Comparison of ENCODE assay signal across 14 cellular contexts in the genomic region with DNA sequence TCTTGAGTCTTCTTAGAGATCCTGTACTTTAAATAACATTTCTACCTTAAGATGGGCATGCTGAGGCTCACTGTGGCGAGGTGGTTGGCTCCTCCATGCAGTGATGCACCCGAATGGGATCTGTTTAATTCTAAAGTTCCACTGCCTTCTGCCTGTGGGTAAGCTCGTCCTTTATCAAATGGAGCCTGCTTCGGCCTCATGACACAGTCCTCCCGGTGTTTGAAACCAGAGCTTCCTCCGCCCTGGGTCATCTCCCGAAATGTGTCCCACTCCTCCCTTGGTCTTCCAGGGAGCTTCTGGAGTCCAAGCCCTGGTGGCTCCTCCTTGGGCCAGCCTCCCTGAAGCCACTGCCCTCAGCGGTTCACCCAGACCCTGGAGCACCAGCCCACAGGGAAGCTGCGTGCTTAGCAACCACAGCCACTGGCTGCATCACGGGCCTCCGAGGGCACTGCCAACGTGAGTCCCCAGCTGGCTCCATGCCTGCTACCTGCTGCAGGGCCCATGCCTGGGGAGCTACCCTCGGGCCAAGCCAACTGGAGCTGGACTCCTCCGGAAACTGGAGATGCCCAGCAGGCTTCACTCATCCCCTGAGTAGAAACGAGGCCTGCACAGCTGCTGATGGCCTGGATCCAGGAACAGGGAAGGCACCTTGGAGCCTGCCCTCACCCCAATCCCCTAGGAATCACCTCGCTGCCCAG. TPM values are rescaled to one million over a fixed set of nuclear protein-coding genes. Genes with fewer than 3 reads are reported as not detected.
A peak's percentile ranks its signal among the peaks of the same experiment; 100 is the strongest.
DNase-seq lines count a peak whose midpoint lies in the region; ATAC-seq and TF ChIP-seq lines count a peak whose summit lies in the region.
"Had no signal": no experiment of that assay in that cellular context is flagged by ENCODE, and none has a peak within 500 bp of the region (broad histone marks: within the 10 kb centered on the region; RNA-seq: fewer than 3 reads in every experiment).

No MANE protein-coding gene starts in this region.

- H4K20me1 ChIP-seq in PC-3 (ENCODE audit: low read length): no peaks in the 10 kb centered on the region

- TF ChIP-seq POLR2A in sigmoid colon (IDR thresholded peaks at IDR 0.05): no peak

- no peak for TF ChIP-seq CTCF in glutamatergic neuron (IDR thresholded peaks at IDR 0.05; ENCODE audit: partially characterized antibody, unreplicated experiment)
- no peak for TF ChIP-seq CTCF in sigmoid colon (IDR thresholded peaks at IDR 0.05)
- no peak for TF ChIP-seq CTCF in PC-3 (conservative IDR thresholded peaks at IDR 0.05; ENCODE audit: low read depth, low read length)

- CTCF ChIA-PET in PC-3 (lab: Charles Lee): no interaction called here

- H3K27ac ChIP-seq in angular gyrus (ENCODE audit: low read depth, low read length): peak overlapping the region; percentile 26
- no peak overlapping the region for H3K27ac ChIP-seq in sigmoid colon
- H3K27ac ChIP-seq in PC-3 (ENCODE audit: low read length): no peak overlapping the region

- H3K27me3 ChIP-seq in sigmoid colon: peaks cover 7 to 56% (median 14%) of the 10 kb centered on the region in 3 donors
- H3K27me3 ChIP-seq in PC-3 (ENCODE audit: low read length): no peaks in the 10 kb centered on the region

- no peaks in the 10 kb centered on the region for H3F3A ChIP-seq in PC-3 (ENCODE audit: low read length, unreplicated experiment)

- BruUV-seq in PC-3 (replicated peaks; lab: Mats Ljungman, UMichigan): no TSS peak

- H3K4me1 Mint-ChIP-seq in activated naive CD8-positive, alpha-beta T cell treated with anti-CD3 and anti-CD28 coated beads, Interleukin-2, amount 10 ng/mL, durations not matched to agents 7 days and 5 days: peaks cover 5% of the 10 kb centered on the region
- peaks cover 2% of the 10 kb centered on the region for H3K4me1 Mint-ChIP-seq in activated naive CD8-positive, alpha-beta T cell treated with anti-CD3 and anti-CD28 coated beads for 36 hours
- peaks cover 4% of the 10 kb centered on the region for H3K4me1 Mint-ChIP-seq in glutamatergic neuron (ENCODE audit: low read depth, unreplicated experiment)

- H3K4me3 Mint-ChIP-seq in activated naive CD8-positive, alpha-beta T cell treated with anti-CD3 and anti-CD28 coated beads, Interleukin-2, amount 10 ng/mL, durations not matched to agents 7 days and 5 days: no peak overlapping the region
- H3K4me3 Mint-ChIP-seq in activated naive CD8-positive, alpha-beta T cell treated with anti-CD3 and anti-CD28 coated beads for 36 hours: no peak overlapping the region
- no peak overlapping the region for H3K4me3 Mint-ChIP-seq in glutamatergic neuron (ENCODE audit: unreplicated experiment)

- H3K79me2 ChIP-seq in PC-3 (ENCODE audit: low read length): no peaks in the 10 kb centered on the region

- H3K9ac ChIP-seq in PC-3 (ENCODE audit: low read length): no peak overlapping the region

- peak; percentile 10 for DNase-seq in activated naive CD8-positive, alpha-beta T cell treated with anti-CD3 and anti-CD28 coated beads, Interleukin-2, amount 10 ng/mL, durations not matched to agents 7 days and 5 days
- no peak for DNase-seq in activated naive CD8-positive, alpha-beta T cell treated with anti-CD3 and anti-CD28 coated beads for 36 hours
- DNase-seq in glutamatergic neuron (peak; percentile 1), sigmoid colon (peak; percentile 50), MV-4-11 (lab: John Stamatoyannopoulos, UW) (no peak), PC-3 (no peak)
- DNase-seq in NK-92 treated with Interleukin-12 subunit alpha and Interleukin-12 subunit beta, amount 100 ng/mL, for 24 hours (lab: John Stamatoyannopoulos, UW): no peak
- DNase-seq: COR-L47, H7, MM.1S, NCI-H1105 treated with DMSO at 0.1 percent for 48 hours, NCI-H187 had no signal

- no peak overlapping the region for H2AFZ ChIP-seq in PC-3 (ENCODE audit: low read length)

- no peak overlapping the region for H3K4me2 ChIP-seq in PC-3 (ENCODE audit: low read length)

- no peak overlapping the region for H3K4me3 ChIP-seq in sigmoid colon
- H3K4me3 ChIP-seq in PC-3 (ENCODE audit: low read length): no peak overlapping the region

- TF ChIP-seq EP300 in sigmoid colon (IDR thresholded peaks at IDR 0.05): no peak

- intact Hi-C loops in sigmoid colon (cut with DNase I): no loop called here
- intact Hi-C loops in PC-3 (cut with micrococcal nuclease): loop anchor here (1.0 kb wide), 1 partner anchor 63 kb away; no protein-coding TSS in a partner anchor

- peaks cover 49% of the 10 kb centered on the region for H3K27me3 Mint-ChIP-seq in activated naive CD8-positive, alpha-beta T cell treated with anti-CD3 and anti-CD28 coated beads, Interleukin-2, amount 10 ng/mL, durations not matched to agents 7 days and 5 days
- peaks cover 64% of the 10 kb centered on the region for H3K27me3 Mint-ChIP-seq in activated naive CD8-positive, alpha-beta T cell treated with anti-CD3 and anti-CD28 coated beads for 36 hours
- H3K27me3 Mint-ChIP-seq in glutamatergic neuron (ENCODE audit: unreplicated experiment): peaks cover 5% of the 10 kb centered on the region

- POLR2A ChIA-PET in activated naive CD8-positive, alpha-beta T cell treated with anti-CD3 and anti-CD28 coated beads, Interleukin-2, amount 10 ng/mL, durations not matched to agents 7 days and 5 days (lab: Charles Lee): no interaction called here
- POLR2A ChIA-PET in PC-3 (lab: Charles Lee; ENCODE audit: unreplicated experiment): no interaction called here

- H3K36me3 ChIP-seq in sigmoid colon (no peaks in the 10 kb centered on the region), PC-3 (ENCODE audit: low read depth, low read length) (no peaks in the 10 kb centered on the region)

- H3K4me1 ChIP-seq in sigmoid colon (peaks cover 0 to 9% (median 8%) of the 10 kb centered on the region in 4 donors), PC-3 (ENCODE audit: insufficient read depth, low read length) (peaks cover 2% of the 10 kb centered on the region; the same call in 1 of the 2 replicates)

- no peaks in the 10 kb centered on the region for H3K9me3 Mint-ChIP-seq in activated naive CD8-positive, alpha-beta T cell treated with anti-CD3 and anti-CD28 coated beads, Interleukin-2, amount 10 ng/mL, durations not matched to agents 7 days and 5 days
- H3K9me3 Mint-ChIP-seq in activated naive CD8-positive, alpha-beta T cell treated with anti-CD3 and anti-CD28 coated beads for 36 hours: no peaks in the 10 kb centered on the region
- no peaks in the 10 kb centered on the region for H3K9me3 Mint-ChIP-seq in glutamatergic neuron (ENCODE audit: unreplicated experiment)

- ATAC-seq in activated naive CD8-positive, alpha-beta T cell treated with anti-CD3 and anti-CD28 coated beads, Interleukin-2, amount 10 ng/mL, durations not matched to agents 7 days and 5 days (ENCODE audit: low read depth): no peak
- ATAC-seq in PC-3: no peak
- ATAC-seq: Right ventricle myocardium inferior had no signal

- 71 to 81% methylated on average over 16 of the region's 16 CpGs for WGBS in sigmoid colon, 2 donors

- no peak overlapping the region for H3K27ac Mint-ChIP-seq in activated naive CD8-positive, alpha-beta T cell treated with anti-CD3 and anti-CD28 coated beads, Interleukin-2, amount 10 ng/mL, durations not matched to agents 7 days and 5 days
- no peak overlapping the region for H3K27ac Mint-ChIP-seq in activated naive CD8-positive, alpha-beta T cell treated with anti-CD3 and anti-CD28 coated beads for 36 hours
- H3K27ac Mint-ChIP-seq in glutamatergic neuron (ENCODE audit: unreplicated experiment): no peak overlapping the region

- H3K9me3 ChIP-seq in sigmoid colon (no peaks in the 10 kb centered on the region), PC-3 (ENCODE audit: low read length) (no peaks in the 10 kb centered on the region)

- no peaks in the 10 kb centered on the region for H3K9me2 ChIP-seq in PC-3 (replicated peaks; ENCODE audit: low read length)

- H3K36me3 Mint-ChIP-seq in activated naive CD8-positive, alpha-beta T cell treated with anti-CD3 and anti-CD28 coated beads, Interleukin-2, amount 10 ng/mL, durations not matched to agents 7 days and 5 days: no peaks in the 10 kb centered on the region
- no peaks in the 10 kb centered on the region for H3K36me3 Mint-ChIP-seq in activated naive CD8-positive, alpha-beta T cell treated with anti-CD3 and anti-CD28 coated beads for 36 hours
- peaks cover 4% of the 10 kb centered on the region for H3K36me3 Mint-ChIP-seq in glutamatergic neuron (ENCODE audit: unreplicated experiment)

RNA-seq across cellular contexts. Expression of a gene that starts 3.3 kb away (rescaled TPM):
- not detected for total RNA-seq in activated naive CD8-positive, alpha-beta T cell treated with anti-CD3 and anti-CD28 coated beads, Interleukin-2, amount 10 ng/mL, durations not matched to agents 7 days and 5 days
- not detected for total RNA-seq in activated naive CD8-positive, alpha-beta T cell treated with anti-CD3 and anti-CD28 coated beads for 36 hours
- not detected for total RNA-seq in glutamatergic neuron (ENCODE audit: unreplicated experiment)
- not detected for total RNA-seq in sigmoid colon
- polyA plus RNA-seq in sigmoid colon: 1 to 10 TPM in 1 of 3 donors, under 1 TPM in 1, not detected in 1; 0.47 to 3.0 TPM
- not detected in 2 replicates for total RNA-seq in PC-3 (2014; rRNA removed)
- total RNA-seq: H7, Right ventricle myocardium inferior had no signal

Comparison
In these comparisons a context has a peak if more than half of its experiments do, and no peak if none do; other contexts are left out.
1. DNase-seq: peak in activated naive CD8-positive, alpha-beta T cell treated with anti-CD3 and anti-CD28 coated beads, Interleukin-2, amount 10 ng/mL, durations not matched to agents 7 days and 5 days (single experiment), glutamatergic neuron (single experiment) and sigmoid colon (single experiment); none in activated naive CD8-positive, alpha-beta T cell treated with anti-CD3 and anti-CD28 coated beads for 36 hours (single experiment), MV-4-11 (single experiment), PC-3 (single experiment) and NK-92 treated with Interleukin-12 subunit alpha and Interleukin-12 subunit beta, amount 100 ng/mL, for 24 hours (single experiment).